ENCODE assay signal across 1 cellular context in the genomic region with DNA sequence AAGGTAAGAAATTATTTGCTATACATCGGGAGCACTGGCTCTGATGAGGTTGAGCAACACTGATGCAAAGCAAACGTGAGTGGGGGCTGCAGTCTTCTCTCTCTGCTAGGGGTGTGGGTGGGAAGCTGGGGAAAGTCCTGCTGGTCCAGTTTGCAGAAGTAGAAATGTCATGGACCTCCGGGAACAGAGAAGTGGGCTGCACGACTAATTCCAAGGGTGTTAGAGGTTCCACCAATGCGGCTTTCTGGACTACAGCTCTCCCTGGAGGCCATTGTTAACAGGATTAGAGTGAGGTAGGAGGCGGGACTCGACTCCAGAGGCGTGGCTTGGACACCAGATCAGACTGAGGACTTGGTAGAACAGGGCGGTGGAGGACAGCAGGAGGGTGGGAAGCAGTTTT.
TF ChIP-seq lines count a peak whose summit lies in the region.

No MANE protein-coding gene starts in this region.

TF ChIP-seq in HEK293, 187 proteins besides CTCF, POLR2A, EP300 and RAD21 (continued from another document):
- TF ChIP-seq SP2 (tag by site-specific recombination; IDR thresholded peaks at IDR 0.05) (peak; percentile 28; the same call in 1 of the 2 replicates), ZNF561 (tag by site-specific recombination; IDR thresholded peaks at IDR 0.05; ENCODE audit: borderline replicate concordance) (peak; percentile 36; the same call in 1 of the 2 replicates), ZBTB44 (tag by site-specific recombination; IDR thresholded peaks at IDR 0.05) (peak; percentile 36), ZXDB (tag by site-specific recombination; IDR thresholded peaks at IDR 0.05) (0 out of 2 replicates have a peak, but pooled peaks have one; percentile 25), EGR2 (tag by site-specific recombination; IDR thresholded peaks at IDR 0.05; ENCODE audit: low read depth) (peak; percentile 76; the same call in 1 of the 2 replicates), KLF9 (tag by site-specific recombination; IDR thresholded peaks at IDR 0.05; ENCODE audit: low read depth) (0 out of 2 replicates have a peak, but pooled peaks have one; percentile 11), GFI1B (tag by site-specific recombination; IDR thresholded peaks at IDR 0.05) (no peak)
